Comparison of ENCODE assay signal across 27 cellular contexts in genomic region chr16:27599606-27600005, GRCh38.
"Had no signal": no experiment of that assay in that cellular context is flagged by ENCODE, and none has a peak within 500 bp of the region (broad histone marks: within the 10 kb centered on the region; RNA-seq: fewer than 3 reads in every experiment).

No MANE protein-coding gene starts in this region.

- H3K4me2 ChIP-seq: hepatocyte had no signal

- H3K4me3 ChIP-seq: adrenal gland, body of pancreas, gastroesophageal sphincter, hepatocyte, right atrium auricular region, transverse colon, uterus had no signal

- H3K36me3 ChIP-seq: adrenal gland, right atrium auricular region, transverse colon, uterus had no signal

- H3K4me1 Mint-ChIP-seq: activated CD4-positive, alpha-beta memory T cell treated with anti-CD3 and anti-CD28 coated beads, Interleukin-2, amount 10 ng/mL, durations not matched to agents 7 days and 5 days; activated CD4-positive, alpha-beta T cell treated with anti-CD3 and anti-CD28 coated beads, Interleukin-2, amount 10 ng/mL, durations not matched to agents 7 days and 5 days; stimulated activated naive B cell treated with anti-CD40 and anti-IgM and Interleukin-4, amounts not matched to agents 10 μg/mL and 1 μg/mL and 100 μg/mL, for 72 hours had no signal

- H3K27ac ChIP-seq: adrenal gland, body of pancreas, gastroesophageal sphincter, hepatocyte, right atrium auricular region, transverse colon, uterus, VCaP had no signal

- H2AFZ ChIP-seq: hepatocyte had no signal

- H3K9me3 ChIP-seq: adrenal gland, body of pancreas, gastroesophageal sphincter, right atrium auricular region, transverse colon, uterus had no signal

- H3K9me3 Mint-ChIP-seq: activated CD4-positive, alpha-beta memory T cell treated with anti-CD3 and anti-CD28 coated beads, Interleukin-2, amount 10 ng/mL, durations not matched to agents 7 days and 5 days; activated CD4-positive, alpha-beta T cell treated with anti-CD3 and anti-CD28 coated beads, Interleukin-2, amount 10 ng/mL, durations not matched to agents 7 days and 5 days; activated T-helper 2 cell treated with anti-CD3 and anti-CD28 coated beads, Interferon-gamma antibody, Interleukin-2, Interleukin-4, amounts not matched to agents 10 μg/mL and 5 μg/mL and 100 μg/mL, durations not matched to agents 14 hours and 24 hours and 36 hours; dendritic cell treated with granulocyte-macrophage colony-stimulating factor and Interleukin-4, amounts not matched to agents 40 ng/mL and 50 ng/mL, for 4 days; naive B cell; stimulated activated naive B cell treated with anti-CD40 and anti-IgM and Interleukin-4, amounts not matched to agents 10 μg/mL and 1 μg/mL and 100 μg/mL, for 72 hours had no signal

- H3K27me3 Mint-ChIP-seq: activated CD4-positive, alpha-beta memory T cell treated with anti-CD3 and anti-CD28 coated beads, Interleukin-2, amount 10 ng/mL, durations not matched to agents 7 days and 5 days; activated CD4-positive, alpha-beta T cell treated with anti-CD3 and anti-CD28 coated beads, Interleukin-2, amount 10 ng/mL, durations not matched to agents 7 days and 5 days; activated naive CD8-positive, alpha-beta T cell; dendritic cell treated with granulocyte-macrophage colony-stimulating factor and Interleukin-4, amounts not matched to agents 40 ng/mL and 50 ng/mL, for 4 days; naive B cell; stimulated activated naive B cell treated with anti-CD40 and anti-IgM and Interleukin-4, amounts not matched to agents 10 μg/mL and 1 μg/mL and 100 μg/mL, for 72 hours had no signal

- H3K4me1 ChIP-seq: adrenal gland, gastroesophageal sphincter, right atrium auricular region, transverse colon, uterus had no signal

- H3K79me2 ChIP-seq: hepatocyte had no signal

- DNase-seq: activated CD4-positive, alpha-beta memory T cell treated with anti-CD3 and anti-CD28 coated beads, Interleukin-2, amount 10 ng/mL, durations not matched to agents 7 days and 5 days; activated CD4-positive, alpha-beta T cell treated with anti-CD3 and anti-CD28 coated beads, Interleukin-2, amount 10 ng/mL, durations not matched to agents 7 days and 5 days; activated CD4-positive, CD25-positive, alpha-beta regulatory T cell treated with anti-CD3 and anti-CD28 coated beads, Interleukin-2, amount 50 U/mL, for 72 hours; activated CD8-positive, alpha-beta memory T cell treated with anti-CD3 and anti-CD28 coated beads, Interleukin-2, amount 50 U/mL, for 48 hours; activated naive CD4-positive, alpha-beta T cell; activated T-cell treated with anti-CD3 and anti-CD28 coated beads, Interleukin-2, amount 50 U/mL, for 48 hours; aorta; caudate nucleus; effector CD4-positive, alpha-beta T cell; left cardiac atrium; left ventricle myocardium superior; naive B cell; occipital lobe; stimulated activated CD4-positive, alpha-beta T cell treated with anti-CD3 and anti-CD28 coated beads, Interleukin-15, amount 100 ng/mL, for 24 hours; stimulated activated CD4-positive, alpha-beta T cell treated with anti-CD3 and anti-CD28 coated beads, Interleukin-2, amount 100 ng/mL, for 24 hours; stimulated activated naive B cell treated with anti-CD40 and anti-IgM and Interleukin-4, amounts not matched to agents 10 μg/mL and 1 μg/mL and 100 μg/mL, for 72 hours; transverse colon; uterus had no signal

- H3K27me3 ChIP-seq: adrenal gland, body of pancreas, gastroesophageal sphincter, hepatocyte, right atrium auricular region, transverse colon, uterus had no signal

- H3K4me3 Mint-ChIP-seq: activated CD4-positive, alpha-beta memory T cell treated with anti-CD3 and anti-CD28 coated beads, Interleukin-2, amount 10 ng/mL, durations not matched to agents 7 days and 5 days; activated CD4-positive, alpha-beta T cell treated with anti-CD3 and anti-CD28 coated beads, Interleukin-2, amount 10 ng/mL, durations not matched to agents 7 days and 5 days; activated naive CD8-positive, alpha-beta T cell; dendritic cell treated with granulocyte-macrophage colony-stimulating factor and Interleukin-4, amounts not matched to agents 40 ng/mL and 50 ng/mL, for 4 days; stimulated activated naive B cell treated with anti-CD40 and anti-IgM and Interleukin-4, amounts not matched to agents 10 μg/mL and 1 μg/mL and 100 μg/mL, for 72 hours had no signal

- H3K27ac Mint-ChIP-seq: activated CD4-positive, alpha-beta memory T cell treated with anti-CD3 and anti-CD28 coated beads, Interleukin-2, amount 10 ng/mL, durations not matched to agents 7 days and 5 days; activated CD4-positive, alpha-beta T cell treated with anti-CD3 and anti-CD28 coated beads, Interleukin-2, amount 10 ng/mL, durations not matched to agents 7 days and 5 days; activated naive CD8-positive, alpha-beta T cell; activated T-helper 2 cell treated with anti-CD3 and anti-CD28 coated beads, Interferon-gamma antibody, Interleukin-2, Interleukin-4, amounts not matched to agents 10 μg/mL and 5 μg/mL and 100 μg/mL, durations not matched to agents 14 hours and 24 hours and 36 hours; dendritic cell treated with granulocyte-macrophage colony-stimulating factor and Interleukin-4, amounts not matched to agents 40 ng/mL and 50 ng/mL, for 4 days; naive B cell; stimulated activated naive B cell treated with anti-CD40 and anti-IgM and Interleukin-4, amounts not matched to agents 10 μg/mL and 1 μg/mL and 100 μg/mL, for 72 hours had no signal
